In genomic region chr2:146916914-146917313, GRCh38 we compare ENCODE assay signal across 34 cellular contexts.
DNase-seq lines count a peak whose midpoint lies in the region; ATAC-seq, FAIRE-seq and TF ChIP-seq lines count a peak whose summit lies in the region.
"Had no signal": no experiment of that assay in that cellular context is flagged by ENCODE, and none has a peak within 500 bp of the region (broad histone marks: within the 10 kb centered on the region; RNA-seq: fewer than 3 reads in every experiment).

No MANE protein-coding gene starts in this region.

- TF ChIP-seq RAD21 in SK-N-SH (IDR thresholded peaks at IDR 0.05; ENCODE audit: low read length): no peak

- no peaks in the 10 kb centered on the region for H3K9me2 ChIP-seq in SK-N-SH

- ATAC-seq in SK-N-SH treated with all-trans-retinoic acid at 6 μM for 48 hours (no peak), lung (ENCODE audit: insufficient read depth, low FRiP score) (no peak), GM18511 (IDR thresholded peaks at IDR 0.05; ENCODE audit: unreplicated experiment) (no peak), HG03135 (IDR thresholded peaks at IDR 0.05; ENCODE audit: unreplicated experiment) (no peak)
- ATAC-seq in stimulated activated effector memory CD8-positive, alpha-beta T cell treated with anti-CD3 and anti-CD28 coated beads, Interleukin-12 subunit alpha, Interleukin-12 subunit beta, amount 100 ng/mL, for 72 hours: no peak
- ATAC-seq: activated CD4-positive, alpha-beta T cell treated with anti-CD3 and anti-CD28 coated beads for 36 hours; activated CD8-positive, alpha-beta T cell treated with anti-CD3 and anti-CD28 coated beads for 36 hours; body of pancreas; left ventricle myocardium superior; Panc1 had no signal

- H2AFZ ChIP-seq in SK-N-SH (ENCODE audit: low read depth): peak overlapping the region; percentile 22; the same call in 1 of the 2 replicates

- no peak overlapping the region for H3K27ac Mint-ChIP-seq in stimulated activated effector memory CD8-positive, alpha-beta T cell treated with anti-CD3 and anti-CD28 coated beads, Interleukin-12 subunit alpha, Interleukin-12 subunit beta, amount 100 ng/mL, for 72 hours
- H3K27ac Mint-ChIP-seq: activated CD4-positive, alpha-beta T cell treated with anti-CD3 and anti-CD28 coated beads for 36 hours; activated CD8-positive, alpha-beta T cell treated with anti-CD3 and anti-CD28 coated beads for 36 hours; activated naive CD4-positive, alpha-beta T cell treated with anti-CD3 and anti-CD28 coated beads for 36 hours; naive B cell had no signal

- TF ChIP-seq CTCF in SK-N-SH (IDR thresholded peaks at IDR 0.05) (no peak), bronchial epithelial cell (IDR thresholded peaks at IDR 0.05; ENCODE audit: insufficient read depth, low read length, severe bottlenecking) (no peak), lung (IDR thresholded peaks at IDR 0.05; ENCODE audit: control extremely low read depth, extremely low read depth) (no peak), brain microvascular endothelial cell (IDR thresholded peaks at IDR 0.05; ENCODE audit: low read depth, low read length, missing control alignments) (no peak)

- CTCF ChIA-PET in SK-N-SH (lab: Yijun Ruan, JAX): no interaction called here

- H3K79me2 ChIP-seq in SK-N-SH (ENCODE audit: insufficient read depth): no peaks in the 10 kb centered on the region

- 23% methylated on average over 7 of the region's 7 CpGs for WGBS in SK-N-SH (ENCODE audit: low lambda C conversion rate)
- WGBS in lung, 2 donors: 87 to 89% methylated on average over 7 of the region's 7 CpGs

- no peaks in the 10 kb centered on the region for H3K36me3 Mint-ChIP-seq in stimulated activated effector memory CD8-positive, alpha-beta T cell treated with anti-CD3 and anti-CD28 coated beads, Interleukin-12 subunit alpha, Interleukin-12 subunit beta, amount 100 ng/mL, for 72 hours
- H3K36me3 Mint-ChIP-seq: naive B cell had no signal

- H3K27ac ChIP-seq in SK-N-SH (ENCODE audit: low read depth in 2 of 2, low read length in 1 of 2) (no peak overlapping the region), lung (ENCODE audit: low read depth in 1 of 2, low read length in 1 of 2) (no peak overlapping the region), brain microvascular endothelial cell (no peak overlapping the region)
- H3K27ac ChIP-seq: 22Rv1, adrenal gland, body of pancreas, transverse colon had no signal

- H3K4me3 ChIP-seq in SK-N-SH (ENCODE audit: low read depth in 2 of 2, low read length in 1 of 2): no peak overlapping the region
- H3K4me3 ChIP-seq in bronchial epithelial cell (ENCODE audit: low read depth, low read length): no peak overlapping the region
- peak overlapping the region; percentile 16 for H3K4me3 ChIP-seq in lung
- no peak overlapping the region for H3K4me3 ChIP-seq in brain microvascular endothelial cell (ENCODE audit: low read depth, low read length)
- H3K4me3 ChIP-seq: adrenal gland, body of pancreas, MG63, transverse colon had no signal

- POLR2A ChIA-PET in SK-N-SH (lab: Yijun Ruan, JAX): no interaction called here

- H3K27me3 ChIP-seq in SK-N-SH (ENCODE audit: insufficient read depth) (no peaks in the 10 kb centered on the region), bronchial epithelial cell (ENCODE audit: control insufficient read depth, insufficient read depth, low read length) (no peaks in the 10 kb centered on the region), lung (ENCODE audit: control insufficient read depth, insufficient read depth) (no peaks in the 10 kb centered on the region), brain microvascular endothelial cell (replicated peaks) (no peaks in the 10 kb centered on the region)
- H3K27me3 ChIP-seq: adrenal gland, body of pancreas, MG63, transverse colon had no signal

- no peaks in the 10 kb centered on the region for H3K9me3 ChIP-seq in SK-N-SH
- no peaks in the 10 kb centered on the region for H3K9me3 ChIP-seq in lung (ENCODE audit: control insufficient read depth in 2 of 2, insufficient read depth in 1 of 2, low read length in 1 of 2)
- H3K9me3 ChIP-seq: adrenal gland, body of pancreas, MG63, transverse colon had no signal

- H4K20me1 ChIP-seq in SK-N-SH (ENCODE audit: insufficient read depth): no peaks in the 10 kb centered on the region

- no peak for TF ChIP-seq EP300 in SK-N-SH (IDR thresholded peaks at IDR 0.05; ENCODE audit: borderline replicate concordance in 1 of 2, low read depth in 1 of 2, low read length in 1 of 2)

- no peak overlapping the region for H3K4me2 ChIP-seq in SK-N-SH

- in situ Hi-C loops in brain microvascular endothelial cell (cut with HindIII; ENCODE audit: low pct_ligation_motif_present, low sequenced_read_pairs): no loop called here

- no peaks in the 10 kb centered on the region for H3K4me1 ChIP-seq in SK-N-SH (ENCODE audit: control insufficient read depth in 1 of 2, insufficient read depth in 2 of 2, low read depth in 1 of 2, low read length in 1 of 2)
- H3K4me1 ChIP-seq in lung (ENCODE audit: control insufficient read depth in 2 of 2, insufficient read depth in 2 of 2, low read length in 2 of 2): peaks cover 2 to 4% of the 10 kb centered on the region in 2 donors
- H3K4me1 ChIP-seq: adrenal gland, body of pancreas had no signal

- H3K36me3 ChIP-seq in SK-N-SH (replicated peaks in 1 of 2; ENCODE audit: control insufficient read depth in 1 of 2, insufficient read depth in 2 of 2, low read length in 1 of 2) (no peaks in the 10 kb centered on the region), bronchial epithelial cell (ENCODE audit: control insufficient read depth, insufficient read depth, low read length) (no peaks in the 10 kb centered on the region), lung (ENCODE audit: control insufficient read depth in 2 of 2, insufficient read depth in 2 of 2, low read length in 2 of 2) (no peaks in the 10 kb centered on the region), brain microvascular endothelial cell (replicated peaks) (no peaks in the 10 kb centered on the region)
- H3K36me3 ChIP-seq: adrenal gland, MG63, transverse colon had no signal

- no peaks in the 10 kb centered on the region for H3K4me1 Mint-ChIP-seq in stimulated activated effector memory CD8-positive, alpha-beta T cell treated with anti-CD3 and anti-CD28 coated beads, Interleukin-12 subunit alpha, Interleukin-12 subunit beta, amount 100 ng/mL, for 72 hours
- H3K4me1 Mint-ChIP-seq: activated CD4-positive, alpha-beta T cell treated with anti-CD3 and anti-CD28 coated beads for 36 hours; naive B cell had no signal

- no peaks in the 10 kb centered on the region for H3F3A ChIP-seq in SK-N-SH (replicated peaks; ENCODE audit: insufficient read depth)

- no peak overlapping the region for H3K4me3 Mint-ChIP-seq in stimulated activated effector memory CD8-positive, alpha-beta T cell treated with anti-CD3 and anti-CD28 coated beads, Interleukin-12 subunit alpha, Interleukin-12 subunit beta, amount 100 ng/mL, for 72 hours
- H3K4me3 Mint-ChIP-seq: activated CD4-positive, alpha-beta T cell treated with anti-CD3 and anti-CD28 coated beads for 36 hours; activated CD8-positive, alpha-beta T cell treated with anti-CD3 and anti-CD28 coated beads for 36 hours; activated naive CD4-positive, alpha-beta T cell treated with anti-CD3 and anti-CD28 coated beads for 36 hours had no signal

- peaks cover 2% of the 10 kb centered on the region for H3K9me3 Mint-ChIP-seq in stimulated activated effector memory CD8-positive, alpha-beta T cell treated with anti-CD3 and anti-CD28 coated beads, Interleukin-12 subunit alpha, Interleukin-12 subunit beta, amount 100 ng/mL, for 72 hours
- H3K9me3 Mint-ChIP-seq: activated CD8-positive, alpha-beta T cell treated with anti-CD3 and anti-CD28 coated beads for 36 hours; activated naive CD4-positive, alpha-beta T cell treated with anti-CD3 and anti-CD28 coated beads for 36 hours had no signal

- no peak for FAIRE-seq in bronchial epithelial cell (lab: Jason Lieb, UNC)
- FAIRE-seq: endothelial cell of umbilical vein, H54, islet of Langerhans had no signal

- no peak for DNase-seq in SK-N-SH
- DNase-seq in bronchial epithelial cell (ENCODE audit: low read depth): peak; percentile 44
- no peak for DNase-seq in lung (ENCODE audit: low spot score)
- no peak for DNase-seq in stimulated activated effector memory CD8-positive, alpha-beta T cell treated with anti-CD3 and anti-CD28 coated beads, Interleukin-12 subunit alpha, Interleukin-12 subunit beta, amount 100 ng/mL, for 72 hours (ENCODE audit: low spot score in 2 of 2)
- no peak for DNase-seq in brain microvascular endothelial cell
- DNase-seq: activated CD4-positive, alpha-beta T cell treated with anti-CD3 and anti-CD28 coated beads for 36 hours; activated CD8-positive, alpha-beta memory T cell treated with anti-CD3 and anti-CD28 coated beads, Interleukin-2, amount 50 U/mL, for 48 hours; activated CD8-positive, alpha-beta T cell treated with anti-CD3 and anti-CD28 coated beads for 36 hours; activated naive CD4-positive, alpha-beta T cell treated with anti-CD3 and anti-CD28 coated beads for 36 hours; adrenal gland; body of pancreas; C1 segment of cervical spinal cord; KBM-7; left ventricle myocardium superior; MG63; midbrain; naive B cell; NCI-H1105; NCI-H1930; NCI-H526 treated with DMSO at 0.1 percent for 48 hours; occipital lobe; SHP77 treated with DMSO at 0.1 percent for 48 hours; stimulated activated CD4-positive, alpha-beta T cell treated with anti-CD3 and anti-CD28 coated beads, Interleukin-15, amount 100 ng/mL, for 24 hours; stimulated activated CD4-positive, alpha-beta T cell treated with anti-CD3 and anti-CD28 coated beads, Interleukin-4, amount 100 ng/mL, for 4 hours; SW 1271; transverse colon had no signal

- no peak overlapping the region for H3K9ac ChIP-seq in SK-N-SH

TF ChIP-seq in SK-N-SH, 30 proteins besides CTCF, POLR2A, EP300 and RAD21 (continues in another document):
- TF ChIP-seq USF1 (IDR thresholded peaks at IDR 0.05; ENCODE audit: borderline replicate concordance, low read depth) (no peak), GATA2 (CRISPR knock-in tag; IDR thresholded peaks at IDR 0.05) (no peak), TEAD4 (IDR thresholded peaks at IDR 0.05; ENCODE audit: borderline replicate concordance, insufficient read depth) (no peak)

TF ChIP-seq in SK-N-SH treated with all-trans-retinoic acid at 6 μM for 48 hours, 23 proteins besides CTCF, POLR2A, EP300 and RAD21 (continues in another document):
- no peak for TF ChIP-seq ZNF565 (CRISPR knock-in tag; conservative IDR thresholded peaks at IDR 0.05; ENCODE audit: low read depth)
- no peak for TF ChIP-seq BACH2 (CRISPR knock-in tag; IDR thresholded peaks at IDR 0.05; ENCODE audit: borderline replicate concordance)
- TF ChIP-seq ZFP30 (CRISPR knock-in tag; IDR thresholded peaks at IDR 0.05): no peak
- TF ChIP-seq ZC3H10 (CRISPR knock-in tag; IDR thresholded peaks at IDR 0.05): no peak
